2 cellular contexts compared by ENCODE assay signal in the genomic region with DNA sequence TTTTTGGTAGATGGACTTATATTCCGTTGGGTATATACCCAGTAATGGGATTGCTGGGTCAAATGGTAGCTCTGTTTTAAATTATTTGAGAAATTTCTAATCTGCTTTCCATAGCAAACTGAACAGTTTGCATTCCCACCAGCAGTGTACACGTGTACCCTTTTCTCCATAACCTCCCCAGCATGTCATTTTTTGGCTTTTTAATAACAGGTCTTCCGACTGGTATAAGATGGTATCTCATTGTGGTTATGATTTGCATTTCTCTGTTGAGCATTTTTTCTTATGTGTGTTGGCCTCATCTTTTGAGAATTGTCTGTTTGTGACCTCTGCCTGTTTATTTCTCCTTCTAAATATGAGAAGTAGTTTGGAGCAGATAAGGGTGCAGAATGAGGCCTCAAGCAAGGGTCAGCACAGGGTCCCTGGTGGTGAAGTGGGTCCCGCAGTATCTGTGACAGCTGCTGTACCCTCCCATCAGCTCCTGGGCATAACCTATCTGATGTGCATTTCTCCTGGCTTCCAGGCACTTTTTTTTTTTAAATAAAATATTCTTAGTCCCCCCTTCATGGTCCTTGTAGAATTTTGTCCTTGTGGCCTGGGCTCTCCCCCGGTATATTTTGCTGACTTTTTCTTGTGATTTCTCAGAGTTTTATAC.
TF ChIP-seq lines count a peak whose summit lies in the region.

No MANE protein-coding gene starts in this region.

TF ChIP-seq in HCT116, 20 proteins besides CTCF, POLR2A, EP300 and RAD21:
- TF ChIP-seq SRF (IDR thresholded peaks at IDR 0.05; ENCODE audit: low read depth), result no peak
- TF ChIP-seq EZH2phosphoT487 (IDR thresholded peaks at IDR 0.05; ENCODE audit: borderline replicate concordance), result no peak
- TF ChIP-seq, protein P1, sequence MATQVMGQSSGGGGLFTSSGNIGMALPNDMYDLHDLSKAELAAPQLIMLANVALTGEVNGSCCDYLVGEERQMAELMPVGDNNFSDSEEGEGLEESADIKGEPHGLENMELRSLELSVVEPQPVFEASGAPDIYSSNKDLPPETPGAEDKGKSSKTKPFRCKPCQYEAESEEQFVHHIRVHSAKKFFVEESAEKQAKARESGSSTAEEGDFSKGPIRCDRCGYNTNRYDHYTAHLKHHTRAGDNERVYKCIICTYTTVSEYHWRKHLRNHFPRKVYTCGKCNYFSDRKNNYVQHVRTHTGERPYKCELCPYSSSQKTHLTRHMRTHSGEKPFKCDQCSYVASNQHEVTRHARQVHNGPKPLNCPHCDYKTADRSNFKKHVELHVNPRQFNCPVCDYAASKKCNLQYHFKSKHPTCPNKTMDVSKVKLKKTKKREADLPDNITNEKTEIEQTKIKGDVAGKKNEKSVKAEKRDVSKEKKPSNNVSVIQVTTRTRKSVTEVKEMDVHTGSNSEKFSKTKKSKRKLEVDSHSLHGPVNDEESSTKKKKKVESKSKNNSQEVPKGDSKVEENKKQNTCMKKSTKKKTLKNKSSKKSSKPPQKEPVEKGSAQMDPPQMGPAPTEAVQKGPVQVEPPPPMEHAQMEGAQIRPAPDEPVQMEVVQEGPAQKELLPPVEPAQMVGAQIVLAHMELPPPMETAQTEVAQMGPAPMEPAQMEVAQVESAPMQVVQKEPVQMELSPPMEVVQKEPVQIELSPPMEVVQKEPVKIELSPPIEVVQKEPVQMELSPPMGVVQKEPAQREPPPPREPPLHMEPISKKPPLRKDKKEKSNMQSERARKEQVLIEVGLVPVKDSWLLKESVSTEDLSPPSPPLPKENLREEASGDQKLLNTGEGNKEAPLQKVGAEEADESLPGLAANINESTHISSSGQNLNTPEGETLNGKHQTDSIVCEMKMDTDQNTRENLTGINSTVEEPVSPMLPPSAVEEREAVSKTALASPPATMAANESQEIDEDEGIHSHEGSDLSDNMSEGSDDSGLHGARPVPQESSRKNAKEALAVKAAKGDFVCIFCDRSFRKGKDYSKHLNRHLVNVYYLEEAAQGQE (IDR thresholded peaks at IDR 0.05; ENCODE audit: low read depth), result no peak
- no peak for TF ChIP-seq JUND (IDR thresholded peaks at IDR 0.05)
- no peak for TF ChIP-seq ELF1 (IDR thresholded peaks at IDR 0.05; ENCODE audit: borderline replicate concordance, low read depth)
- TF ChIP-seq EZH2 (IDR thresholded peaks at IDR 0.05), result no peak
- TF ChIP-seq CBX3 (IDR thresholded peaks at IDR 0.05; ENCODE audit: low read depth), result no peak
- no peak for TF ChIP-seq ZNF274 (IDR thresholded peaks at IDR 0.05; ENCODE audit: low read depth, low read length)
- no peak for TF ChIP-seq ZBTB33 (IDR thresholded peaks at IDR 0.05; ENCODE audit: extremely low read depth, insufficient replicate concordance, low read length)
- no peak for TF ChIP-seq POLR2AphosphoS5 (IDR thresholded peaks at IDR 0.05; ENCODE audit: low read depth, low read length)
- no peak for TF ChIP-seq MAX (IDR thresholded peaks at IDR 0.05)
- TF ChIP-seq SP1 (IDR thresholded peaks at IDR 0.05; ENCODE audit: low read depth), result no peak
- no peak for TF ChIP-seq CEBPB (IDR thresholded peaks at IDR 0.05; ENCODE audit: low read depth)
- no peak for TF ChIP-seq ZFX (IDR thresholded peaks at IDR 0.05)
- no peak for TF ChIP-seq TCF7L2 (IDR thresholded peaks at IDR 0.05; ENCODE audit: borderline replicate concordance, extremely low read depth, insufficient read depth, insufficient read length)
- TF ChIP-seq SIN3A (IDR thresholded peaks at IDR 0.05; ENCODE audit: low read depth), result no peak
- TF ChIP-seq FOSL1 (IDR thresholded peaks at IDR 0.05; ENCODE audit: low read depth), result no peak

TF ChIP-seq in K562, 482 proteins besides CTCF, POLR2A, EP300 and RAD21 (continues in another document):
- TF ChIP-seq ZBTB7A (IDR thresholded peaks at IDR 0.05; ENCODE audit: borderline replicate concordance, control insufficient read depth, low read depth, low read length), result peak; percentile 71; the same call in 1 of the 2 replicates
- peak; percentile 25; the same call in 1 of the 2 replicates for TF ChIP-seq TCF3 (CRISPR knock-in tag; IDR thresholded peaks at IDR 0.05)
- TF ChIP-seq PRDM10 (IDR thresholded peaks at IDR 0.05; ENCODE audit: partially characterized antibody), result peak; percentile 22
- no peak for TF ChIP-seq ZZZ3 (IDR thresholded peaks at IDR 0.05)
- TF ChIP-seq CBFA2T3 (IDR thresholded peaks at IDR 0.05), result 0 out of 2 replicates have a peak, but pooled peaks have one; percentile 37
- TF ChIP-seq MLLT1 (IDR thresholded peaks at IDR 0.05), result peak; percentile 62 to 75; a peak in 3 of 4 replicates
- 0 out of 2 replicates have a peak, but pooled peaks have one; percentile 26 for TF ChIP-seq GATAD2A (IDR thresholded peaks at IDR 0.05)
- 0 out of 2 replicates have a peak, but pooled peaks have one; percentile 12 for TF ChIP-seq NCOA1 (IDR thresholded peaks at IDR 0.05; ENCODE audit: low read depth)
- TF ChIP-seq ARID3A (IDR thresholded peaks at IDR 0.05; ENCODE audit: borderline replicate concordance, low read depth, low read length), result peak; percentile 60; the same call in 1 of the 2 replicates
- TF ChIP-seq, protein P2, sequence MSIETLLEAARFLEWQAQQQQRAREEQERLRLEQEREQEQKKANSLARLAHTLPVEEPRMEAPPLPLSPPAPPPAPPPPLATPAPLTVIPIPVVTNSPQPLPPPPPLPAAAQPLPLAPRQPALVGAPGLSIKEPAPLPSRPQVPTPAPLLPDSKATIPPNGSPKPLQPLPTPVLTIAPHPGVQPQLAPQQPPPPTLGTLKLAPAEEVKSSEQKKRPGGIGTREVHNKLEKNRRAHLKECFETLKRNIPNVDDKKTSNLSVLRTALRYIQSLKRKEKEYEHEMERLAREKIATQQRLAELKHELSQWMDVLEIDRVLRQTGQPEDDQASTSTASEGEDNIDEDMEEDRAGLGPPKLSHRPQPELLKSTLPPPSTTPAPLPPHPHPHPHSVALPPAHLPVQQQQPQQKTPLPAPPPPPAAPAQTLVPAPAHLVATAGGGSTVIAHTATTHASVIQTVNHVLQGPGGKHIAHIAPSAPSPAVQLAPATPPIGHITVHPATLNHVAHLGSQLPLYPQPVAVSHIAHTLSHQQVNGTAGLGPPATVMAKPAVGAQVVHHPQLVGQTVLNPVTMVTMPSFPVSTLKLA (conservative IDR thresholded peaks at IDR 0.05), result peak in 1 of 2 experiments; percentile 40; a peak in 1 of 4 replicates
- TF ChIP-seq MCM5 (IDR thresholded peaks at IDR 0.05; ENCODE audit: low read depth), result no peak
- TF ChIP-seq ZNF408 (CRISPR knock-in tag; IDR thresholded peaks at IDR 0.05; ENCODE audit: low read depth), result no peak
- TF ChIP-seq EP400 (IDR thresholded peaks at IDR 0.05), result peak; percentile 20
- peak; percentile 28; the same call in 1 of the 2 replicates for TF ChIP-seq NFRKB (IDR thresholded peaks at IDR 0.05; ENCODE audit: low read depth)
- peak; percentile 16 for TF ChIP-seq TAF1 (IDR thresholded peaks at IDR 0.05; ENCODE audit: control insufficient read depth, extremely low read depth, insufficient read depth, low read length, severe bottlenecking)
- TF ChIP-seq DPF2 (IDR thresholded peaks at IDR 0.05), result peak; percentile 45
- peak; percentile 17; the same call in 1 of the 2 replicates for TF ChIP-seq ARID1B (IDR thresholded peaks at IDR 0.05)
- no peak for TF ChIP-seq CREM (IDR thresholded peaks at IDR 0.05; ENCODE audit: low read depth)
- TF ChIP-seq NR2C1 (IDR thresholded peaks at IDR 0.05), result 0 out of 2 replicates have a peak, but pooled peaks have one; percentile 11
- no peak for TF ChIP-seq NR2C1 (tag; IDR thresholded peaks at IDR 0.05)
- TF ChIP-seq TEAD1 (CRISPR knock-in tag; IDR thresholded peaks at IDR 0.05), result peak in 1 of 2 experiments; percentile 55; a peak in 1 of 4 replicates
- TF ChIP-seq NUFIP1 (IDR thresholded peaks at IDR 0.05; ENCODE audit: partially characterized antibody), result no peak
- TF ChIP-seq ZNF589 (CRISPR knock-in tag; IDR thresholded peaks at IDR 0.05; ENCODE audit: low read depth), result 0 out of 2 replicates have a peak, but pooled peaks have one; percentile 33
- TF ChIP-seq ZNF507 (tag; conservative IDR thresholded peaks at IDR 0.05), result no peak
- TF ChIP-seq TCF7 (IDR thresholded peaks at IDR 0.05; ENCODE audit: borderline replicate concordance), result no peak
- peak; percentile 19; the same call in 1 of the 2 replicates for TF ChIP-seq TEAD4 (IDR thresholded peaks at IDR 0.05; ENCODE audit: low read length)
- TF ChIP-seq TEAD4 (CRISPR knock-in tag; IDR thresholded peaks at IDR 0.05; ENCODE audit: borderline replicate concordance), result no peak
- peak; percentile 26; the same call in 1 of the 2 replicates for TF ChIP-seq SP1 (CRISPR knock-in tag; IDR thresholded peaks at IDR 0.05)
- peak; percentile 36 for TF ChIP-seq BRD9 (IDR thresholded peaks at IDR 0.05; ENCODE audit: low read depth, partially characterized antibody)
- no peak for TF ChIP-seq CHD1 (IDR thresholded peaks at IDR 0.05; ENCODE audit: low read length)
- peak; percentile 22; the same call in 1 of the 2 replicates for TF ChIP-seq ESRRA (IDR thresholded peaks at IDR 0.05; ENCODE audit: borderline replicate concordance, low read depth)
- no peak for TF ChIP-seq HMGN3 (IDR thresholded peaks at IDR 0.05; ENCODE audit: borderline replicate concordance, extremely low read depth, insufficient read length, low read depth, low read length)
- no peak for TF ChIP-seq RBM14 (IDR thresholded peaks at IDR 0.05; ENCODE audit: borderline replicate concordance, insufficient read depth, low read depth, low read length)
- TF ChIP-seq SUPT5H (IDR thresholded peaks at IDR 0.05), result 0 out of 2 replicates have a peak, but pooled peaks have one; percentile 23
- 0 out of 2 replicates have a peak, but pooled peaks have one; percentile 15 for TF ChIP-seq CTBP1 (IDR thresholded peaks at IDR 0.05; ENCODE audit: borderline replicate concordance)
- no peak for TF ChIP-seq SOX6 (IDR thresholded peaks at IDR 0.05)
- no peak for TF ChIP-seq IFI16 (CRISPR knock-in tag; IDR thresholded peaks at IDR 0.05)
- no peak for TF ChIP-seq IRF1 (CRISPR knock-in tag; IDR thresholded peaks at IDR 0.05; ENCODE audit: borderline replicate concordance)
- no peak for TF ChIP-seq GABPB2 (CRISPR knock-in tag; conservative IDR thresholded peaks at IDR 0.05)
- TF ChIP-seq LEF1 (IDR thresholded peaks at IDR 0.05), result no peak
- TF ChIP-seq TRIM25 (IDR thresholded peaks at IDR 0.05; ENCODE audit: borderline replicate concordance), result 0 out of 2 replicates have a peak, but pooled peaks have one; percentile 46
